In genomic region chr6:130150906-130151305, GRCh38 we compare ENCODE assay signal across 20 cellular contexts.
"Had no signal": no experiment of that assay in that cellular context is flagged by ENCODE, and none has a peak within 500 bp of the region (broad histone marks: within the 10 kb centered on the region; RNA-seq: fewer than 3 reads in every experiment).

No MANE protein-coding gene starts in this region.

- ATAC-seq: activated CD4-positive, alpha-beta T cell treated with anti-CD3 and anti-CD28 coated beads for 36 hours; activated naive CD4-positive, alpha-beta T cell treated with anti-CD3 and anti-CD28 coated beads, Interleukin-2, amount 50 U/mL, for 72 hours; T-cell had no signal

- H3K4me3 ChIP-seq: SK-N-MC had no signal

- H3K27me3 Mint-ChIP-seq: activated CD4-positive, alpha-beta memory T cell treated with anti-CD3 and anti-CD28 coated beads, Interleukin-2, amount 10 ng/mL, durations not matched to agents 7 days and 5 days; activated CD4-positive, alpha-beta T cell treated with anti-CD3 and anti-CD28 coated beads for 36 hours; T-cell had no signal

- H3K4me3 Mint-ChIP-seq: activated CD4-positive, alpha-beta memory T cell treated with anti-CD3 and anti-CD28 coated beads, Interleukin-2, amount 10 ng/mL, durations not matched to agents 7 days and 5 days; activated CD4-positive, alpha-beta T cell treated with anti-CD3 and anti-CD28 coated beads for 36 hours; T-cell had no signal

- H3K27ac ChIP-seq: SK-N-MC, VCaP had no signal

- FAIRE-seq: TTC549 had no signal

- H3K4me1 Mint-ChIP-seq: activated CD4-positive, alpha-beta T cell treated with anti-CD3 and anti-CD28 coated beads for 36 hours had no signal

- DNase-seq: activated CD4-positive, alpha-beta memory T cell treated with anti-CD3 and anti-CD28 coated beads, Interleukin-2, amount 10 ng/mL, durations not matched to agents 7 days and 5 days; activated CD4-positive, alpha-beta T cell treated with anti-CD3 and anti-CD28 coated beads for 36 hours; activated CD4-positive, alpha-beta T cell treated with anti-CD3 and anti-CD28 coated beads, Interleukin-2, amount 50 U/mL, for 1 hour; activated naive CD4-positive, alpha-beta T cell; activated T-cell treated with anti-CD3 and anti-CD28 coated beads for 4 hours; KG1; NCI-H1092; NCI-H1417; NCI-H2029; NCI-H2107; NCI-H2171 treated with DMSO at 0.1 percent for 48 hours; NCI-H226; SIG-M5; T-cell; T-helper 2 cell; T1000 had no signal

- H3K27ac Mint-ChIP-seq: activated CD4-positive, alpha-beta memory T cell treated with anti-CD3 and anti-CD28 coated beads, Interleukin-2, amount 10 ng/mL, durations not matched to agents 7 days and 5 days; activated CD4-positive, alpha-beta T cell treated with anti-CD3 and anti-CD28 coated beads for 36 hours had no signal

- H3K9me3 Mint-ChIP-seq: activated naive CD4-positive, alpha-beta T cell treated with anti-CD3 and anti-CD28 coated beads, Interleukin-2, amount 50 U/mL, for 72 hours; T-cell had no signal
